In genomic region chr14:30223966-30224365, GRCh38 we compare ENCODE assay signal across 12 cellular contexts.
DNase-seq lines count a peak whose midpoint lies in the region; ATAC-seq and TF ChIP-seq lines count a peak whose summit lies in the region.
"Had no signal": no experiment of that assay in that cellular context is flagged by ENCODE, and none has a peak within 500 bp of the region (broad histone marks: within the 10 kb centered on the region; RNA-seq: fewer than 3 reads in every experiment).

No MANE protein-coding gene starts in this region.

- ATAC-seq in gastroesophageal sphincter (no peak), gastrocnemius medialis (no peak), GM21360 (IDR thresholded peaks at IDR 0.05; ENCODE audit: unreplicated experiment) (no peak), GM21619 (IDR thresholded peaks at IDR 0.05; ENCODE audit: unreplicated experiment) (no peak), HG03571 (IDR thresholded peaks at IDR 0.05; ENCODE audit: unreplicated experiment) (no peak)

- 45 to 75% methylated on average over 3 of the region's 3 CpGs for WGBS in gastroesophageal sphincter (ENCODE audit: low coverage in 1 of 2), 2 donors

- H3K4me1 ChIP-seq in adipocyte (ENCODE audit: control insufficient read depth, insufficient read depth, low read length) = peaks cover 82% of the 10 kb centered on the region
- peaks cover 44 to 94% (median 48%) of the 10 kb centered on the region in 3 donors for H3K4me1 ChIP-seq in gastroesophageal sphincter
- peaks cover 17 to 41% of the 10 kb centered on the region in 2 donors for H3K4me1 ChIP-seq in gastrocnemius medialis

- H3K27ac ChIP-seq in gastroesophageal sphincter (peak overlapping the region; percentile 76 to 89 (median 80)), gastrocnemius medialis (peak overlapping the region; percentile 58 to 73 (median 66))
- H3K27ac ChIP-seq: foreskin keratinocyte had no signal

- H3K36me3 ChIP-seq in adipocyte (ENCODE audit: control insufficient read depth, insufficient read depth, low read length, severe bottlenecking) = no peaks in the 10 kb centered on the region
- H3K36me3 ChIP-seq in gastroesophageal sphincter = no peaks in the 10 kb centered on the region
- no peaks in the 10 kb centered on the region for H3K36me3 ChIP-seq in gastrocnemius medialis

- H3K4me3 ChIP-seq in LNCaP clone FGC (ENCODE audit: low read depth, low read length) = no peak overlapping the region
- H3K4me3 ChIP-seq in adipocyte (ENCODE audit: low read length) = no peak overlapping the region
- no peak overlapping the region for H3K4me3 ChIP-seq in gastroesophageal sphincter
- no peak overlapping the region for H3K4me3 ChIP-seq in gastrocnemius medialis

- DNase-seq in LNCaP clone FGC (ENCODE audit: low read depth) (peak; percentile 97), adipocyte (ENCODE audit: low read depth) (no peak), gastrocnemius medialis (no peak), SKM-1 (lab: John Stamatoyannopoulos, UW; ENCODE audit: unreplicated experiment) (no peak)
- DNase-seq: activated CD4-positive, alpha-beta T cell treated with anti-CD3 and anti-CD28 coated beads, Interleukin-2, amount 50 U/mL, for 48 hours; KG1; NCI-H1930 had no signal

- no peaks in the 10 kb centered on the region for H3K9me3 ChIP-seq in adipocyte (ENCODE audit: control insufficient read depth, low read length)
- no peaks in the 10 kb centered on the region for H3K9me3 ChIP-seq in gastroesophageal sphincter
- H3K9me3 ChIP-seq in gastrocnemius medialis = no peaks in the 10 kb centered on the region

- no peak for TF ChIP-seq EP300 in gastroesophageal sphincter (IDR thresholded peaks at IDR 0.05)

- in situ Hi-C loops in gastrocnemius medialis (cut with MboI; ENCODE audit: low sequenced_read_pairs in 4 of 4) = loop anchor here in 3 of 4 donors (25.0 kb wide), 3 partner anchors 662 to 1462 kb away; partner anchors contain the start of gene FOXG1 (in 1 of the 3)

- peak overlapping the region; percentile 32 for H3K9ac ChIP-seq in adipocyte (ENCODE audit: low read length)

- H3K27me3 ChIP-seq in adipocyte (replicated peaks; ENCODE audit: control insufficient read depth, insufficient read depth, low read length) (no peaks in the 10 kb centered on the region), gastroesophageal sphincter (no peaks in the 10 kb centered on the region), gastrocnemius medialis (no peaks in the 10 kb centered on the region)
- H3K27me3 ChIP-seq: foreskin keratinocyte had no signal

- intact Hi-C loops in gastrocnemius medialis (cut with DNase I; ENCODE audit: low total_unique reads) = loop anchor here (10.0 kb wide), 1 partner anchor 299 kb away; the partner anchor contains the start of gene PRKD1

- TF ChIP-seq POLR2A in gastroesophageal sphincter (IDR thresholded peaks at IDR 0.05) = no peak
- no peak for TF ChIP-seq POLR2A in gastrocnemius medialis (IDR thresholded peaks at IDR 0.05)

- TF ChIP-seq CTCF in LNCaP clone FGC (IDR thresholded peaks at IDR 0.05; ENCODE audit: control insufficient read depth, extremely low read depth, insufficient read depth) (no peak), gastroesophageal sphincter (IDR thresholded peaks at IDR 0.05) (no peak), gastrocnemius medialis (IDR thresholded peaks at IDR 0.05 in 4 of 5, conservative IDR thresholded peaks at IDR 0.05 in 1 of 5) (no peak)
